Comparison of ENCODE assay signal across 11 cellular contexts in genomic region chr13:109160887-109161669, GRCh38.
DNase-seq lines count a peak whose midpoint lies in the region; ATAC-seq and TF ChIP-seq lines count a peak whose summit lies in the region.
"Had no signal": no experiment of that assay in that cellular context is flagged by ENCODE, and none has a peak within 500 bp of the region (broad histone marks: within the 10 kb centered on the region; RNA-seq: fewer than 3 reads in every experiment).

No MANE protein-coding gene starts in this region.

- H3K4me2 ChIP-seq in GM23248 (ENCODE audit: unreplicated experiment), result no peak overlapping the region

- no peaks in the 10 kb centered on the region for H3K36me3 ChIP-seq in GM23248 (ENCODE audit: low read depth)

- WGBS in GM23248 (ENCODE audit: low coverage in 1 of 2, low lambda C conversion rate in 2 of 2, missing lambda C conversion rate in 2 of 2), 2 experiments, result 97 to 98% methylated on average over 11 of the region's 11 CpGs

- H4K20me1 ChIP-seq in GM23248 (ENCODE audit: insufficient read depth), result no peaks in the 10 kb centered on the region

- no peak overlapping the region for H3K4me3 ChIP-seq in GM23248

- no peaks in the 10 kb centered on the region for H3K79me2 ChIP-seq in GM23248 (ENCODE audit: insufficient read depth)

- TF ChIP-seq CTCF in GM13977 (IDR thresholded peaks at IDR 0.05; ENCODE audit: extremely low read depth, insufficient read depth, missing control alignments), result no peak

- H3K4me1 ChIP-seq in GM23248 (ENCODE audit: insufficient read depth), result peaks cover 12% of the 10 kb centered on the region

- in situ Hi-C loops in GM13977 (cut with MboI; ENCODE audit: low pct_unique_long_range_greater_than_20kb, low sequenced_read_pairs, unreplicated experiment) (no loop called here), GM23248 (cut with MboI) (no loop called here)

- ATAC-seq in GM21447 (IDR thresholded peaks at IDR 0.05; ENCODE audit: unreplicated experiment) (peak; percentile 36), HG03196 (IDR thresholded peaks at IDR 0.05; ENCODE audit: unreplicated experiment) (peak; percentile 21)

- H3K9ac ChIP-seq in GM23248, result no peak overlapping the region
- H3K9ac ChIP-seq: KMS-11 had no signal

- no peaks in the 10 kb centered on the region for H3K9me3 ChIP-seq in GM23248 (ENCODE audit: low read depth)

- peaks cover 3% of the 10 kb centered on the region for H3F3A ChIP-seq in GM23248 (ENCODE audit: insufficient read depth)

- H2AFZ ChIP-seq in GM23248, result no peak overlapping the region

- H3K27me3 ChIP-seq in GM23248 (replicated peaks; ENCODE audit: insufficient read depth), result no peaks in the 10 kb centered on the region

- H3K9me2 ChIP-seq in GM23248 (ENCODE audit: insufficient read depth), result no peaks in the 10 kb centered on the region

- H3K27ac ChIP-seq in epithelial cell of prostate (peak overlapping the region; percentile 99), GM23248 (no peak overlapping the region)

- peak; percentile 34 for DNase-seq in GM13977 (ENCODE audit: low spot score)
- no peak for DNase-seq in epithelial cell of prostate (ENCODE audit: low read depth, low spot score)
- no peak for DNase-seq in GM23248
- DNase-seq in NCI-H82 treated with DMSO at 0.1 percent for 48 hours (lab: John Stamatoyannopoulos, UW; ENCODE audit: unreplicated experiment), result no peak
- no peak for DNase-seq in middle frontal gyrus (ENCODE audit: extremely low spot score, low spot score)
- no peak for DNase-seq in effector CD4-positive, alpha-beta T cell
- DNase-seq: DMS153; stimulated activated CD4-positive, alpha-beta T cell treated with anti-CD3 and anti-CD28 coated beads, Interleukin-12 subunit alpha, Interleukin-12 subunit beta, amount 100 ng/mL, for 4 hours had no signal
